9 cellular contexts compared by ENCODE assay signal in genomic region chrX:81377329-81377728, GRCh38.
DNase-seq lines count a peak whose midpoint lies in the region; ATAC-seq and TF ChIP-seq lines count a peak whose summit lies in the region.
"Had no signal": no experiment of that assay in that cellular context is flagged by ENCODE, and none has a peak within 500 bp of the region (broad histone marks: within the 10 kb centered on the region; RNA-seq: fewer than 3 reads in every experiment).

No MANE protein-coding gene starts in this region.

- H3K4me1 Mint-ChIP-seq in nephron: no peaks in the 10 kb centered on the region
- no peaks in the 10 kb centered on the region for H3K4me1 Mint-ChIP-seq in activated CD8-positive, alpha-beta memory T cell treated with anti-CD3 and anti-CD28 coated beads, Interleukin-2, amount 10 ng/mL, durations not matched to agents 7 days and 5 days
- H3K4me1 Mint-ChIP-seq: IgD-negative memory B cell had no signal

- CTCF ChIA-PET in activated CD8-positive, alpha-beta memory T cell treated with anti-CD3 and anti-CD28 coated beads, Interleukin-2, amount 10 ng/mL, durations not matched to agents 7 days and 5 days (lab: Charles Lee): interaction anchor here (1.1 to 1.2 kb wide), 2 partner anchors 9 to 567 kb away, joined by 3 read pairs; partner anchors contain the start of gene BRWD3

- H3K27ac ChIP-seq in DND-41 (ENCODE audit: low read length) (no peak overlapping the region), aorta (ENCODE audit: low read depth in 1 of 2, low read length in 2 of 2) (no peak overlapping the region)

- TF ChIP-seq CTCF in DND-41 (IDR thresholded peaks at IDR 0.05; ENCODE audit: borderline replicate concordance, extremely low read depth, low read length, poor library complexity, severe bottlenecking) (peak; percentile 63), nephron (IDR thresholded peaks at IDR 0.05; ENCODE audit: unreplicated experiment in 3 of 3) (peak; percentile 43 to 61 (median 44))

- H3K9me3 Mint-ChIP-seq in nephron: no peaks in the 10 kb centered on the region
- H3K9me3 Mint-ChIP-seq in activated CD8-positive, alpha-beta memory T cell treated with anti-CD3 and anti-CD28 coated beads, Interleukin-2, amount 10 ng/mL, durations not matched to agents 7 days and 5 days (ENCODE audit: low read depth): no peaks in the 10 kb centered on the region
- H3K9me3 Mint-ChIP-seq: IgD-negative memory B cell had no signal

- WGBS in aorta, 2 donors: 6 to 8% methylated on average over 2 of the region's 2 CpGs

- no peaks in the 10 kb centered on the region for H3K27me3 Mint-ChIP-seq in nephron (ENCODE audit: low read depth)
- peaks cover 10% of the 10 kb centered on the region for H3K27me3 Mint-ChIP-seq in activated CD8-positive, alpha-beta memory T cell treated with anti-CD3 and anti-CD28 coated beads, Interleukin-2, amount 10 ng/mL, durations not matched to agents 7 days and 5 days
- H3K27me3 Mint-ChIP-seq: IgD-negative memory B cell had no signal

- H2AFZ ChIP-seq in DND-41 (ENCODE audit: low read depth, low read length): no peak overlapping the region

- no peaks in the 10 kb centered on the region for H4K20me1 ChIP-seq in DND-41 (ENCODE audit: insufficient read depth, low read length)

- TF ChIP-seq RAD21 in Ishikawa (IDR thresholded peaks at IDR 0.05; ENCODE audit: low read depth): peak; percentile 51

- H3K4me3 ChIP-seq in DND-41 (ENCODE audit: low read depth in 1 of 2, low read length in 2 of 2): no peak overlapping the region
- no peak overlapping the region for H3K4me3 ChIP-seq in aorta (ENCODE audit: low read length in 2 of 2)

- H3K9ac ChIP-seq in DND-41 (ENCODE audit: low read depth, low read length): no peak overlapping the region

- no peak overlapping the region for H3K27ac Mint-ChIP-seq in nephron
- H3K27ac Mint-ChIP-seq in activated CD8-positive, alpha-beta memory T cell treated with anti-CD3 and anti-CD28 coated beads, Interleukin-2, amount 10 ng/mL, durations not matched to agents 7 days and 5 days: no peak overlapping the region
- H3K27ac Mint-ChIP-seq: IgD-negative memory B cell had no signal

- no peaks in the 10 kb centered on the region for H3K79me2 ChIP-seq in DND-41 (ENCODE audit: insufficient read depth, low read length)

- no peak overlapping the region for H3K4me2 ChIP-seq in DND-41 (ENCODE audit: insufficient read depth, low read length)

- H3K36me3 ChIP-seq in DND-41 (ENCODE audit: insufficient read depth, low read length) (no peaks in the 10 kb centered on the region), aorta (ENCODE audit: control insufficient read depth in 1 of 2, insufficient read depth in 2 of 2, low read length in 1 of 2) (no peaks in the 10 kb centered on the region)

- DNase-seq in DND-41 (no peak), cerebellar cortex (ENCODE audit: low spot score) (peak; percentile 1), aorta (no peak), mucosa of gallbladder (ENCODE audit: low spot score) (no peak), HuH-7.5 (ENCODE audit: low spot score) (no peak)
- no peak for DNase-seq in activated CD8-positive, alpha-beta memory T cell treated with anti-CD3 and anti-CD28 coated beads, Interleukin-2, amount 10 ng/mL, durations not matched to agents 7 days and 5 days

- H3K9me3 ChIP-seq in DND-41 (ENCODE audit: insufficient read depth, low read length, severe bottlenecking) (no peaks in the 10 kb centered on the region), aorta (ENCODE audit: control insufficient read depth, low read length) (no peaks in the 10 kb centered on the region)

- H3K27me3 ChIP-seq in DND-41 (ENCODE audit: insufficient read depth, low read length, poor library complexity): no peaks in the 10 kb centered on the region
- H3K27me3 ChIP-seq in aorta (ENCODE audit: control insufficient read depth in 1 of 2, insufficient read depth in 2 of 2, low read length in 1 of 2): no peaks in the 10 kb centered on the region

- ATAC-seq in DND-41 (ENCODE audit: insufficient read depth, low read depth) (no peak), aorta (ENCODE audit: low FRiP score) (no peak)
- ATAC-seq in activated CD8-positive, alpha-beta memory T cell treated with anti-CD3 and anti-CD28 coated beads, Interleukin-2, amount 10 ng/mL, durations not matched to agents 7 days and 5 days: no peak

- H3K4me1 ChIP-seq in DND-41 (ENCODE audit: insufficient read depth, low read length) (no peaks in the 10 kb centered on the region), aorta (ENCODE audit: control insufficient read depth in 1 of 2, insufficient read depth in 2 of 2, low read length in 2 of 2) (no peaks in the 10 kb centered on the region)

- no peak for TF ChIP-seq EP300 in Ishikawa (IDR thresholded peaks at IDR 0.05; ENCODE audit: borderline replicate concordance)

- no peaks in the 10 kb centered on the region for H3K36me3 Mint-ChIP-seq in nephron (ENCODE audit: low read depth)
- no peaks in the 10 kb centered on the region for H3K36me3 Mint-ChIP-seq in activated CD8-positive, alpha-beta memory T cell treated with anti-CD3 and anti-CD28 coated beads, Interleukin-2, amount 10 ng/mL, durations not matched to agents 7 days and 5 days
- H3K36me3 Mint-ChIP-seq: IgD-negative memory B cell had no signal

- H3K4me3 Mint-ChIP-seq in nephron: no peak overlapping the region
- no peak overlapping the region for H3K4me3 Mint-ChIP-seq in activated CD8-positive, alpha-beta memory T cell treated with anti-CD3 and anti-CD28 coated beads, Interleukin-2, amount 10 ng/mL, durations not matched to agents 7 days and 5 days
- H3K4me3 Mint-ChIP-seq: IgD-negative memory B cell had no signal

- intact Hi-C loops in aorta (cut with DNase I): loop anchor here (5.0 to 10.0 kb wide), 2 partner anchors 203 to 205 kb away; no protein-coding TSS in a partner anchor

TF ChIP-seq in Ishikawa, 13 proteins besides CTCF, POLR2A, EP300 and RAD21:
- TF ChIP-seq TEAD4 (IDR thresholded peaks at IDR 0.05): no peak
- TF ChIP-seq REST (IDR thresholded peaks at IDR 0.05; ENCODE audit: low read depth): no peak
- no peak for TF ChIP-seq YY1 (IDR thresholded peaks at IDR 0.05; ENCODE audit: low read depth)
